8 cellular contexts compared by ENCODE assay signal in the genomic region with DNA sequence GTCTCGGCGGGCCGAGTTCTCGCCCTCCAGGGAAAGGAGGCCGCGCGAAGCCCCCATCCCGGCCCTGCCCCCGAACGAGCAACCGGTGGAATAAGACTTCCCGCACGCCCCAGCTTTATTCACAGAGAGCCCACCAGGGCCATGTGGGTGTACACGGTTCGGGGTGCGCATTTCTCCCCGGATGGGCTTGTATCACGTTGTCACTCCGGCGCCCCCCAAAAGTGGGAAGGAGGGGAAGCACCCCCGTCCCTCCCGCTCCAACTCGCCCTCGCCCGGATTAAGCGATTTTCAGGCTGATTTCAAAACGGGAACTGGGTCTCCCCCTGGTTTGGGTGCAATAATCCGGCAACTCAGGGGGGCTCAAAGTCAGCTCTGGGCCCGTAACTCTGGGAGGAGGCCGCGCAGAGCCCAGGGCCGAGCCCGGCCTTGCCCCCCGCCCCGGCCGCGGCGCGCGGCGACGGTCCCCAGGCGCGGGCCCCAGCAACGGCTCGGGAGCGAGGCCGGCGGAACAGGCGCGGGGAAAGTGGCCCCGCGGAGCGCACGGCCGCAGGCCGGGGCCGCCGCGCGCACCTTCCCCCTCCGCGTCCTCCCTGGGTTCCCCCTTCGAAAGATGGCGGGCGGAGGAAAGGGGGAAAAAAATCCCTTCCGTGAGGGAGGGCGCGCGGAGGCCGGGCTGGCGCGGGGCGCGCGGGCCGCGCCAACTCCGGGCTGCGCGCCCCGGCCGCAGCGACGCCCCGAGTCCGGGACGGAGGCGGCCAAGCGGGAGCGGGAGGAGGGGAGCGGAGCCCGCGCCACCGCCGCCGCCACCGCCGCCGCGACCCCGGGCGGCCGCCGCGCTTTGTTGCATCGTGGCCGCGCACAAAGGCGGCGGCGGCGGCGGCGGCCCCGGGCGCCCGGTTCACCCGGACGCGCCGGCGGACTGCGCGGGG. TPM values are rescaled to one million over a fixed set of nuclear protein-coding genes. Genes with fewer than 3 reads are reported as not detected.
DNase-seq lines count a peak whose midpoint lies in the region; ATAC-seq and TF ChIP-seq lines count a peak whose summit lies in the region.

No MANE protein-coding gene starts in this region.

- H3K9me2 ChIP-seq in MM.1S (replicated peaks; ENCODE audit: insufficient read depth, low read length): no peaks in the 10 kb centered on the region

- H3K79me2 ChIP-seq in MM.1S (ENCODE audit: low read length) (peaks cover 21% of the 10 kb centered on the region), neural progenitor cell (ENCODE audit: low read depth) (peaks cover 52% of the 10 kb centered on the region)

- ATAC-seq in GM21723 (IDR thresholded peaks at IDR 0.05; ENCODE audit: unreplicated experiment) (peak; percentile 12), GM18873 (IDR thresholded peaks at IDR 0.05; ENCODE audit: low FRiP score, unreplicated experiment) (no peak)
- ATAC-seq in activated T-cell treated with anti-CD3 and anti-CD28 coated beads, Interleukin-2, amount 50 U/mL, for 4 hours: peak; percentile 7 to 11

- H3F3A ChIP-seq in MM.1S (ENCODE audit: insufficient read depth, low read length) (no peaks in the 10 kb centered on the region), neural progenitor cell (ENCODE audit: low read depth) (no peaks in the 10 kb centered on the region)

- H3K4me1 ChIP-seq in MM.1S (ENCODE audit: low read length) (peaks cover 6% of the 10 kb centered on the region; the same call in 1 of the 2 replicates), neural progenitor cell (peaks cover 10% of the 10 kb centered on the region)

- H3K27ac Mint-ChIP-seq in neural progenitor cell: peak overlapping the region; percentile 50

- H3K9me3 ChIP-seq in MM.1S (replicated peaks; ENCODE audit: insufficient read depth, low read length) (no peaks in the 10 kb centered on the region), neural progenitor cell (ENCODE audit: low read depth) (no peaks in the 10 kb centered on the region)

- H4K20me1 ChIP-seq in MM.1S (ENCODE audit: insufficient read depth, low read length): no peaks in the 10 kb centered on the region
- H4K20me1 ChIP-seq in neural progenitor cell (ENCODE audit: low read depth): peaks cover 50% of the 10 kb centered on the region

- DNase-seq in ELR (ENCODE audit: low read depth) (peak; percentile 56), MM.1S (peak; percentile 17), fibroblast of mammary gland (ENCODE audit: low read depth) (peak; percentile 15), neural progenitor cell (ENCODE audit: low spot score) (peak; percentile 85), retina (no peak)
- DNase-seq in activated T-cell treated with anti-CD3 and anti-CD28 coated beads, Interleukin-2, amount 50 U/mL, for 4 hours: peak; percentile 29

- H2AFZ ChIP-seq in MM.1S (ENCODE audit: low read length) (no peak overlapping the region), neural progenitor cell (replicated peaks) (no peak overlapping the region)

- H3K4me3 ChIP-seq in MM.1S (ENCODE audit: low read length): peak overlapping the region; percentile 74
- H3K4me3 ChIP-seq in fibroblast of mammary gland (ENCODE audit: control insufficient read depth, low read depth, low read length): peak overlapping the region; percentile 77
- H3K4me3 ChIP-seq in neural progenitor cell: peak overlapping the region; percentile 100

- H3K4me3 Mint-ChIP-seq in activated T-cell treated with anti-CD3 and anti-CD28 coated beads, Interleukin-2, amount 50 U/mL, for 4 hours: peak overlapping the region; percentile 86
- H3K4me3 Mint-ChIP-seq in neural progenitor cell: peak overlapping the region; percentile 94

- no peaks in the 10 kb centered on the region for H3K9me3 Mint-ChIP-seq in activated T-cell treated with anti-CD3 and anti-CD28 coated beads, Interleukin-2, amount 50 U/mL, for 4 hours
- peaks cover 8% of the 10 kb centered on the region for H3K9me3 Mint-ChIP-seq in neural progenitor cell

- H3K27ac ChIP-seq in MM.1S (ENCODE audit: low read length) (no peak overlapping the region), neural progenitor cell (no peak overlapping the region)

- peaks cover 16% of the 10 kb centered on the region for H3K27me3 Mint-ChIP-seq in activated T-cell treated with anti-CD3 and anti-CD28 coated beads, Interleukin-2, amount 50 U/mL, for 4 hours (ENCODE audit: low read depth)
- H3K27me3 Mint-ChIP-seq in neural progenitor cell (ENCODE audit: insufficient read depth, low read depth): peaks cover 13% of the 10 kb centered on the region

- peaks cover 41% of the 10 kb centered on the region for H3K4me1 Mint-ChIP-seq in activated T-cell treated with anti-CD3 and anti-CD28 coated beads, Interleukin-2, amount 50 U/mL, for 4 hours (ENCODE audit: low read depth)
- peaks cover 20% of the 10 kb centered on the region for H3K4me1 Mint-ChIP-seq in neural progenitor cell

- peaks cover 30% of the 10 kb centered on the region for H3K27me3 ChIP-seq in MM.1S (replicated peaks; ENCODE audit: insufficient read depth, low read length)
- peaks cover 26% of the 10 kb centered on the region for H3K27me3 ChIP-seq in neural progenitor cell

- H3K9ac ChIP-seq in MM.1S (ENCODE audit: low read length) (peak overlapping the region; percentile 57; the same call in 1 of the 2 replicates), neural progenitor cell (peak overlapping the region; percentile 80)

- TF ChIP-seq CTCF in MM.1S (IDR thresholded peaks at IDR 0.05; ENCODE audit: low read length): no peak
- no peak for TF ChIP-seq CTCF in fibroblast of mammary gland (conservative IDR thresholded peaks at IDR 0.05; ENCODE audit: control insufficient read depth, insufficient read depth, low read depth, low read length)
- no peak for TF ChIP-seq CTCF in neural progenitor cell (IDR thresholded peaks at IDR 0.05)

- H3K4me2 ChIP-seq in MM.1S (ENCODE audit: low read depth, low read length): peak overlapping the region; percentile 77; the same call in 1 of the 2 replicates
- peak overlapping the region; percentile 96 for H3K4me2 ChIP-seq in neural progenitor cell

- H3K36me3 Mint-ChIP-seq in activated T-cell treated with anti-CD3 and anti-CD28 coated beads, Interleukin-2, amount 50 U/mL, for 4 hours (ENCODE audit: insufficient read depth): peaks cover 3% of the 10 kb centered on the region
- no peaks in the 10 kb centered on the region for H3K36me3 Mint-ChIP-seq in neural progenitor cell

- no peaks in the 10 kb centered on the region for H3K36me3 ChIP-seq in MM.1S (replicated peaks; ENCODE audit: insufficient read depth, low read length)
- no peaks in the 10 kb centered on the region for H3K36me3 ChIP-seq in neural progenitor cell

RNA-seq across cellular contexts. Expression of gene BRD3, which starts 0.6 kb away (rescaled TPM):
- total RNA-seq in activated T-cell treated with anti-CD3 and anti-CD28 coated beads, Interleukin-2, amount 50 U/mL, for 4 hours: 10 to 100 TPM; 29.3 to 38.2 (median 32.4) TPM
- total RNA-seq in neural progenitor cell (ENCODE audit: low replicate concordance): 14.8 and 21.7 TPM in 2 replicates

RNA-seq across cellular contexts. Expression of gene BRD3OS, which starts 41.9 kb away (rescaled TPM):
- 10 to 100 TPM; 11.9 to 15.5 (median 13.9) TPM for total RNA-seq in activated T-cell treated with anti-CD3 and anti-CD28 coated beads, Interleukin-2, amount 50 U/mL, for 4 hours
- 19.0 and 28.3 TPM in 2 replicates for total RNA-seq in neural progenitor cell (ENCODE audit: low replicate concordance)
